In genomic region chr11:121161349-121161917, GRCh38 we compare ENCODE assay signal across 27 cellular contexts.
"Had no signal": no experiment of that assay in that cellular context is flagged by ENCODE, and none has a peak within 500 bp of the region (broad histone marks: within the 10 kb centered on the region; RNA-seq: fewer than 3 reads in every experiment).

No MANE protein-coding gene starts in this region.

- H3K27me3 ChIP-seq: stomach, suprapubic skin, testis, thyroid gland, tibial artery, tibial nerve, transverse colon, upper lobe of left lung, upper lobe of right lung, uterus, vagina had no signal

- ATAC-seq: stimulated activated effector memory CD8-positive, alpha-beta T cell treated with anti-CD3 and anti-CD28 coated beads, Interleukin-12 subunit alpha, Interleukin-12 subunit beta, amount 100 ng/mL, for 72 hours; stimulated activated memory B cell treated with anti-CD40 and anti-IgM and Interleukin-4, amounts not matched to agents 10 μg/mL and 1 μg/mL and 100 μg/mL, for 72 hours; stimulated activated naive B cell treated with anti-CD40 and anti-IgM and Interleukin-4, amounts not matched to agents 10 μg/mL and 1 μg/mL and 100 μg/mL, for 72 hours; stimulated activated naive CD8-positive, alpha-beta T cell treated with anti-CD3 and anti-CD28 coated beads, Interleukin-15, amount 100 ng/mL, for 72 hours; upper lobe of right lung had no signal

- H3K27ac ChIP-seq: stomach, suprapubic skin, testis, thoracic aorta, thyroid gland, tibial artery, tibial nerve, transverse colon, upper lobe of left lung, upper lobe of right lung, uterus, vagina had no signal

- FAIRE-seq: urothelium cell line had no signal

- H3K36me3 ChIP-seq: stomach, suprapubic skin, thoracic aorta, thyroid gland, transverse colon, upper lobe of left lung, upper lobe of right lung, uterus, vagina had no signal

- DNase-seq: stimulated activated CD4-positive, alpha-beta T cell treated with anti-CD3 and anti-CD28 coated beads, Interleukin-2, amount 100 ng/mL, for 48 hours; stimulated activated CD4-positive, alpha-beta T cell treated with anti-CD3 and anti-CD28 coated beads, Interleukin-4, amount 100 ng/mL, for 1 hour; stimulated activated CD4-positive, alpha-beta T cell treated with anti-CD3 and anti-CD28 coated beads, Interleukin-4, amount 100 ng/mL, for 24 hours; stimulated activated CD4-positive, alpha-beta T cell treated with anti-CD3 and anti-CD28 coated beads, Interleukin-4, amount 100 ng/mL, for 4 hours; stimulated activated CD8-positive, alpha-beta memory T cell treated with anti-CD3 and anti-CD28 coated beads, Interleukin-4, amount 100 ng/mL, for 48 hours; stimulated activated naive B cell treated with anti-CD40 and anti-IgM and Interleukin-4, amounts not matched to agents 10 μg/mL and 1 μg/mL and 100 μg/mL, for 72 hours; stimulated activated naive CD4-positive, alpha-beta T cell; stimulated activated naive CD4-positive, alpha-beta T cell treated with Interleukin-2 at 50 U/mL for 16 hours; stimulated activated naive CD8-positive, alpha-beta T cell treated with anti-CD3 and anti-CD28 coated beads, Interleukin-15, amount 100 ng/mL, for 72 hours; stimulated activated naive CD8-positive, alpha-beta T cell treated with anti-CD3 and anti-CD28 coated beads, Interleukin-15, Interleukin-2, amounts not matched to agents 100 U/mL and 50 U/mL, for 24 hours; stomach; substantia nigra; testis; thyroid gland; tibial artery; transverse colon; trophoblast cell; upper lobe of left lung; upper lobe of right lung; uterus had no signal

- H3K4me3 ChIP-seq: stomach, suprapubic skin, testis, thoracic aorta, thyroid gland, tibial artery, tibial nerve, transverse colon, upper lobe of left lung, upper lobe of right lung, uterus, vagina had no signal

- H3K4me1 ChIP-seq: stomach, suprapubic skin, testis, thyroid gland, tibial artery, tibial nerve, transverse colon, upper lobe of left lung, upper lobe of right lung, uterus, vagina had no signal

- H3K9me3 ChIP-seq: stomach, suprapubic skin, testis, thoracic aorta, thyroid gland, tibial artery, tibial nerve, transverse colon, upper lobe of left lung, upper lobe of right lung, uterus, vagina had no signal
